ENCODE assay signal across 9 cellular contexts in genomic region chr12:13103391-13104033, GRCh38. TPM values are rescaled to one million over a fixed set of nuclear protein-coding genes. Genes with fewer than 3 reads are reported as not detected.
DNase-seq lines count a peak whose midpoint lies in the region; ATAC-seq, FAIRE-seq and TF ChIP-seq lines count a peak whose summit lies in the region.
"Had no signal": no experiment of that assay in that cellular context is flagged by ENCODE, and none has a peak within 500 bp of the region (broad histone marks: within the 10 kb centered on the region; RNA-seq: fewer than 3 reads in every experiment).

GSG1 (minus strand) TSS chr12:13103667; CDS start chr12:13103512, 155 bp downstream.

- no peak for FAIRE-seq in small intestine (lab: Jason Lieb, UNC)

- H3K4me1 Mint-ChIP-seq in Calu3 (ENCODE audit: low read depth, unreplicated experiment) = peaks cover 39% of the 10 kb centered on the region

- H3K4me3 ChIP-seq in Peyer's patch = no peak within 1 kb of the TSS
- H3K4me3 ChIP-seq in small intestine (ENCODE audit: low read depth in 1 of 2, low read length in 2 of 2) = no peak within 1 kb of the TSS

- ATAC-seq in esophagus mucosa (peak; percentile 3), HG03378 (IDR thresholded peaks at IDR 0.05; ENCODE audit: unreplicated experiment) (no peak), HG03025 (IDR thresholded peaks at IDR 0.05; ENCODE audit: low FRiP score, unreplicated experiment) (no peak)

- BruUV-seq in Calu3 (replicated peaks; lab: Mats Ljungman, UMichigan) = no TSS peak

- TF ChIP-seq CTCF in Calu3 (IDR thresholded peaks at IDR 0.05; ENCODE audit: unreplicated experiment) (no peak), Peyer's patch (IDR thresholded peaks at IDR 0.05) (no peak)

- H3K36me3 Mint-ChIP-seq in Calu3 (ENCODE audit: insufficient read depth, unreplicated experiment) = peaks cover 26% of the 10 kb centered on the region

- DNase-seq in Calu3 (no peak), Peyer's patch (no peak), small intestine (no peak), middle frontal gyrus (ENCODE audit: extremely low spot score, low spot score) (no peak), A172 (ENCODE audit: low spot score) (no peak)

- no peaks in the 10 kb centered on the region for H3K9me3 Mint-ChIP-seq in Calu3 (ENCODE audit: low read depth, unreplicated experiment)

- WGBS in small intestine, 3 donors = 85 to 87% (median 85%) methylated on average over 6 to 8 of the region's 8 CpGs

- no peak for TF ChIP-seq POLR2A in Peyer's patch (IDR thresholded peaks at IDR 0.05)

- intact Hi-C loops in Calu3 (cut with micrococcal nuclease; ENCODE audit: unreplicated experiment) = no loop called here

- CTCF ChIA-PET in Calu3 (lab: Charles Lee) = interaction anchor here (0.9 kb wide), 1 partner anchor 93 kb away, joined by 3 read pairs; the partner anchor contains the start of gene EMP1

- H3K9me3 ChIP-seq in Peyer's patch = no peaks in the 10 kb centered on the region
- H3K9me3 ChIP-seq in small intestine (ENCODE audit: control insufficient read depth, low read depth) = no peaks in the 10 kb centered on the region

- H3K4me1 ChIP-seq in Peyer's patch = peaks cover 0 to 39% (median 6%) of the 10 kb centered on the region in 4 donors
- H3K4me1 ChIP-seq in small intestine (ENCODE audit: control insufficient read depth in 2 of 2, insufficient read depth in 1 of 2, low read depth in 1 of 2, low read length in 1 of 2) = peaks cover 7 to 15% of the 10 kb centered on the region in 2 donors

- no peaks in the 10 kb centered on the region for H3K27me3 Mint-ChIP-seq in Calu3 (ENCODE audit: unreplicated experiment)

- no peaks in the 10 kb centered on the region for H3K27me3 ChIP-seq in Peyer's patch
- H3K27me3 ChIP-seq in small intestine (ENCODE audit: control insufficient read depth in 2 of 2, insufficient read depth in 2 of 2, low read length in 2 of 2) = no peaks in the 10 kb centered on the region

- peak within 1 kb of the TSS in 3 of 4 donors; percentile 87 to 96 (median 93) for H3K27ac ChIP-seq in Peyer's patch
- H3K27ac ChIP-seq in small intestine (ENCODE audit: low read depth in 1 of 2, low read length in 1 of 2) = peak within 1 kb of the TSS; percentile 12 to 96

- H3K27ac Mint-ChIP-seq in Calu3 (ENCODE audit: unreplicated experiment) = peak within 1 kb of the TSS; percentile 96

- H3K4me3 Mint-ChIP-seq in Calu3 (ENCODE audit: low read depth, unreplicated experiment) = no peak within 1 kb of the TSS

- H3K36me3 ChIP-seq in Peyer's patch (no peaks in the 10 kb centered on the region), small intestine (ENCODE audit: control insufficient read depth in 2 of 2, insufficient read depth in 2 of 2, low read length in 2 of 2) (no peaks in the 10 kb centered on the region)

RNA-seq across cellular contexts. Expression of gene GSG1, which starts in this region (rescaled TPM):
- total RNA-seq in Calu3 (2022) = 0.47 TPM in 1 of 2 replicates, not detected in the other
- total RNA-seq in Peyer's patch = 1 to 10 TPM in 1 of 4 donors, not detected in 3; 1.1 TPM
- not detected for total RNA-seq in esophagus mucosa
- polyA plus RNA-seq in small intestine = 10 to 100 TPM in 1 of 3 donors, 1 to 10 TPM in 1, under 1 TPM in 1; 0.85 to 13.2 (median 2.2) TPM
- total RNA-seq in A172 (2014; rRNA removed; shearing (Covaris generic)) = 1.6 and 2.6 TPM in 2 replicates
- total RNA-seq: posterior vena cava had no signal

Comparison
In these comparisons a context has a peak if more than half of its experiments do, and no peak if none do; other contexts are left out.
1. Peak in ATAC-seq in esophagus mucosa; RNA of the gene not detected or under 1 TPM.